6 cellular contexts compared by ENCODE assay signal in genomic region chr17:13334374-13334773, GRCh38.
"Had no signal": no experiment of that assay in that cellular context is flagged by ENCODE, and none has a peak within 500 bp of the region (broad histone marks: within the 10 kb centered on the region; RNA-seq: fewer than 3 reads in every experiment).

No MANE protein-coding gene starts in this region.

- DNase-seq: GM23248, GOT3, H9, HCEC 1CT, Kasumi-1, KG1 had no signal

- H3K27ac ChIP-seq: GM23248 had no signal

- H3K9ac ChIP-seq: GM23248 had no signal

- H2AFZ ChIP-seq: GM23248 had no signal

- H3K4me3 ChIP-seq: GM23248 had no signal
